ENCODE assay signal across 10 cellular contexts in genomic region chr1:98325646-98326441, GRCh38.
DNase-seq lines count a peak whose midpoint lies in the region; ATAC-seq and TF ChIP-seq lines count a peak whose summit lies in the region.
"Had no signal": no experiment of that assay in that cellular context is flagged by ENCODE, and none has a peak within 500 bp of the region (broad histone marks: within the 10 kb centered on the region; RNA-seq: fewer than 3 reads in every experiment).

No MANE protein-coding gene starts in this region.

- H3K27me3 ChIP-seq in brain microvascular endothelial cell (replicated peaks) = no peaks in the 10 kb centered on the region
- no peaks in the 10 kb centered on the region for H3K27me3 ChIP-seq in kidney epithelial cell (ENCODE audit: control insufficient read depth, insufficient read depth, low read length)

- peak overlapping the region; percentile 83 for H3K27ac ChIP-seq in brain microvascular endothelial cell

- no peak for TF ChIP-seq CTCF in brain microvascular endothelial cell (IDR thresholded peaks at IDR 0.05; ENCODE audit: low read depth, low read length, missing control alignments)
- no peak for TF ChIP-seq CTCF in kidney epithelial cell (IDR thresholded peaks at IDR 0.05; ENCODE audit: insufficient read depth, low read length, poor library complexity, severe bottlenecking)

- H3K36me3 ChIP-seq in brain microvascular endothelial cell (replicated peaks) = no peaks in the 10 kb centered on the region
- H3K36me3 ChIP-seq in kidney epithelial cell (ENCODE audit: control insufficient read depth, insufficient read depth, low read length) = no peaks in the 10 kb centered on the region

- in situ Hi-C loops in brain microvascular endothelial cell (cut with HindIII; ENCODE audit: low pct_ligation_motif_present, low sequenced_read_pairs) = no loop called here

- no peak for ATAC-seq in activated CD4-positive, CD25-positive, alpha-beta regulatory T cell treated with anti-CD3 and anti-CD28 coated beads, Interleukin-2, amount 50 U/mL, for 24 hours

- DNase-seq in M059J (ENCODE audit: low read depth) (peak; percentile 99), brain microvascular endothelial cell (peak; percentile 93), kidney epithelial cell (ENCODE audit: low read depth) (peak; percentile 82), ureter (ENCODE audit: low spot score) (peak; percentile 45), iPS-NIHi11 (ENCODE audit: low spot score) (no peak), NCI-H2196 (lab: John Stamatoyannopoulos, UW; ENCODE audit: unreplicated experiment) (no peak)
- DNase-seq: activated CD4-positive, alpha-beta memory T cell treated with anti-CD3 and anti-CD28 coated beads, Interleukin-2, amount 10 ng/mL, durations not matched to agents 7 days and 5 days; cortex of kidney; NCI-H524 treated with DMSO at 0.1 percent for 48 hours had no signal

- H3K4me3 ChIP-seq in brain microvascular endothelial cell (ENCODE audit: low read depth, low read length) (no peak overlapping the region), kidney epithelial cell (ENCODE audit: low read depth, low read length) (no peak overlapping the region)

Comparison
In these comparisons a context has a peak if more than half of its experiments do, and no peak if none do; other contexts are left out.
1. DNase-seq: peak in M059J (single experiment), brain microvascular endothelial cell (single experiment), kidney epithelial cell (single experiment) and ureter (single experiment); none in iPS-NIHi11 (single experiment) and NCI-H2196 (single experiment).